9 cellular contexts compared by ENCODE assay signal in genomic region chr5:180208435-180209081, GRCh38. TPM values are rescaled to one million over a fixed set of nuclear protein-coding genes. Genes with fewer than 3 reads are reported as not detected.
DNase-seq lines count a peak whose midpoint lies in the region; ATAC-seq and TF ChIP-seq lines count a peak whose summit lies in the region.
"Had no signal": no experiment of that assay in that cellular context is flagged by ENCODE, and none has a peak within 500 bp of the region (broad histone marks: within the 10 kb centered on the region; RNA-seq: fewer than 3 reads in every experiment).

No MANE protein-coding gene starts in this region.

- peaks cover 3% of the 10 kb centered on the region for H3K79me1 ChIP-seq in neuronal stem cell (ENCODE audit: low read depth, low read length)

- H3K36me3 ChIP-seq in H7 (replicated peaks; ENCODE audit: control insufficient read depth, insufficient read depth, low read length) (no peaks in the 10 kb centered on the region; the same call in 1 of the 2 replicates), neuronal stem cell (replicated peaks in 1 of 2; ENCODE audit: control insufficient read depth in 2 of 2, insufficient read depth in 2 of 2, low read length in 2 of 2) (no peaks in the 10 kb centered on the region), MM.1S (replicated peaks; ENCODE audit: insufficient read depth, low read length) (no peaks in the 10 kb centered on the region)
- H3K36me3 ChIP-seq: neutrophil had no signal

- peak overlapping the region; percentile 33 for H2BK5ac ChIP-seq in neuronal stem cell (ENCODE audit: low read length)

- H2AFZ ChIP-seq in neuronal stem cell (ENCODE audit: low read length) (peak overlapping the region; percentile 88), MM.1S (ENCODE audit: low read length) (no peak overlapping the region)

- no peak overlapping the region for H2AK5ac ChIP-seq in neuronal stem cell (ENCODE audit: low read depth, low read length)

- ATAC-seq in GM21526 (IDR thresholded peaks at IDR 0.05; ENCODE audit: low FRiP score, unreplicated experiment): no peak

- no peak overlapping the region for H3K14ac ChIP-seq in neuronal stem cell (ENCODE audit: low read length)

- no peak overlapping the region for H4K91ac ChIP-seq in neuronal stem cell (ENCODE audit: low read depth, low read length, poor library complexity)

- H3K36me3 Mint-ChIP-seq in endothelial cell (ENCODE audit: low read depth, unreplicated experiment): peaks cover 4% of the 10 kb centered on the region

- DNase-seq in EL (peak; percentile 11), H7 (peak; percentile 93), SK-MEL-5 (ENCODE audit: low read depth, low spot score) (peak; percentile 5), endothelial cell (ENCODE audit: low spot score) (no peak), neuronal stem cell (ENCODE audit: low spot score) (peak; percentile 29), MM.1S (no peak)
- DNase-seq in effector CD8-positive, alpha-beta T cell (lab: John Stamatoyannopoulos, UW): no peak

- peaks cover 0 to 2% of the 10 kb centered on the region in 2 donors for H3K9me3 ChIP-seq in neuronal stem cell (replicated peaks in 1 of 2; ENCODE audit: control insufficient read depth in 2 of 2, insufficient read depth in 1 of 2, low read depth in 1 of 2, low read length in 2 of 2)
- H3K9me3 ChIP-seq in MM.1S (replicated peaks; ENCODE audit: insufficient read depth, low read length): no peaks in the 10 kb centered on the region
- H3K9me3 ChIP-seq: neutrophil had no signal

- no peak overlapping the region for H3K27ac Mint-ChIP-seq in endothelial cell (ENCODE audit: unreplicated experiment)

- H4K8ac ChIP-seq in neuronal stem cell (ENCODE audit: low read depth, low read length): no peak overlapping the region

- H3K4ac ChIP-seq in neuronal stem cell (ENCODE audit: low read length): no peak overlapping the region

- in situ Hi-C loops in SK-MEL-5 (cut with HindIII; ENCODE audit: low pct_unique_long_range_greater_than_20kb, low sequenced_read_pairs): no loop called here

- peaks cover 18% of the 10 kb centered on the region for H3K27me3 Mint-ChIP-seq in endothelial cell (ENCODE audit: unreplicated experiment)

- peak overlapping the region; percentile 70 for H2BK15ac ChIP-seq in neuronal stem cell (ENCODE audit: low read length)

- H3K4me3 ChIP-seq in H7 (ENCODE audit: insufficient read depth, low read depth, low read length): peak overlapping the region; percentile 46
- H3K4me3 ChIP-seq in neuronal stem cell (ENCODE audit: low read length in 2 of 2): peak overlapping the region; percentile 40 to 81
- no peak overlapping the region for H3K4me3 ChIP-seq in MM.1S (ENCODE audit: low read length)

- WGBS in neuronal stem cell (ENCODE audit: extremely low coverage in 2 of 2, insufficient read length in 2 of 2, insufficient replicate concordance in 1 of 2), 2 donors: no CpG with 5 or more reads among the region's 65 CpGs

- no peaks in the 10 kb centered on the region for H3K9me3 Mint-ChIP-seq in endothelial cell (ENCODE audit: unreplicated experiment)

- peak overlapping the region; percentile 92 for H3K4me2 ChIP-seq in neuronal stem cell (ENCODE audit: insufficient read depth, low read length, poor library complexity, severe bottlenecking)
- no peak overlapping the region for H3K4me2 ChIP-seq in MM.1S (ENCODE audit: low read depth, low read length)

- H3K4me1 Mint-ChIP-seq in endothelial cell (ENCODE audit: unreplicated experiment): peaks cover 6% of the 10 kb centered on the region

- no peak for TF ChIP-seq CTCF in endothelial cell (IDR thresholded peaks at IDR 0.05; ENCODE audit: unreplicated experiment)
- no peak for TF ChIP-seq CTCF in MM.1S (IDR thresholded peaks at IDR 0.05; ENCODE audit: low read length)

- H3K4me1 ChIP-seq in neuronal stem cell (ENCODE audit: control insufficient read depth in 2 of 2, insufficient read depth in 1 of 2, low read depth in 1 of 2, low read length in 2 of 2) (peaks cover 0 to 8% of the 10 kb centered on the region in 2 donors), MM.1S (ENCODE audit: low read length) (no peaks in the 10 kb centered on the region)

- H2BK120ac ChIP-seq in neuronal stem cell (ENCODE audit: low read depth, low read length): no peak overlapping the region

- no peaks in the 10 kb centered on the region for H3F3A ChIP-seq in MM.1S (ENCODE audit: insufficient read depth, low read length)

- no peaks in the 10 kb centered on the region for H4K20me1 ChIP-seq in MM.1S (ENCODE audit: insufficient read depth, low read length)

- H3K27ac ChIP-seq in neuronal stem cell (replicated peaks; ENCODE audit: low read length) (no peak overlapping the region), MM.1S (ENCODE audit: low read length) (no peak overlapping the region)
- H3K27ac ChIP-seq: neutrophil had no signal

- H3K23ac ChIP-seq in neuronal stem cell (ENCODE audit: low read depth, low read length, poor library complexity): peak overlapping the region; percentile 90

- H3K9me2 ChIP-seq in MM.1S (replicated peaks; ENCODE audit: insufficient read depth, low read length): no peaks in the 10 kb centered on the region

- H3K27me3 ChIP-seq in H7 (ENCODE audit: control insufficient read depth, insufficient read depth, low read length): peaks cover 16% of the 10 kb centered on the region
- peaks cover 0 to 28% (median 16%) of the 10 kb centered on the region in 3 experiments for H3K27me3 ChIP-seq in neuronal stem cell (ENCODE audit: control insufficient read depth in 3 of 3, insufficient read depth in 3 of 3, low read depth in 1 of 3, low read length in 3 of 3)
- no peaks in the 10 kb centered on the region for H3K27me3 ChIP-seq in MM.1S (replicated peaks; ENCODE audit: insufficient read depth, low read length)

- no peak overlapping the region for H2BK12ac ChIP-seq in neuronal stem cell (ENCODE audit: low read length)

- no peaks in the 10 kb centered on the region for H3K79me2 ChIP-seq in MM.1S (ENCODE audit: low read length)

- H3K9ac ChIP-seq in neuronal stem cell (ENCODE audit: low read depth, low read length, poor library complexity) (peak overlapping the region; percentile 80), MM.1S (ENCODE audit: low read length) (no peak overlapping the region)

- peak overlapping the region; percentile 77 for H3K4me3 Mint-ChIP-seq in endothelial cell (ENCODE audit: unreplicated experiment)

- peak overlapping the region; percentile 86 for H3K18ac ChIP-seq in neuronal stem cell (ENCODE audit: low read length)

RNA-seq across cellular contexts. Expression of gene RASGEF1C, which starts 0.5 kb away (rescaled TPM):
- 0.78 and 1.4 TPM in 2 replicates for total RNA-seq in H7 (2014; rRNA removed; shearing (Covaris generic))
- 0.13 and 0.40 TPM in 2 replicates for total RNA-seq in SK-MEL-5 (2014; rRNA removed; shearing (Covaris generic))
- 0.33 and 0.45 TPM in 2 replicates for polyA plus RNA-seq in SK-MEL-5 (2015; cell fraction: cytosol; rRNA removed)
- not detected in 2 replicates for polyA plus RNA-seq in SK-MEL-5 (2015; cell fraction: nucleus; rRNA removed)
- 0.64 TPM for total RNA-seq in endothelial cell (ENCODE audit: unreplicated experiment)
- polyA plus RNA-seq in neuronal stem cell (2013, experiment 1 of 2): 1.6 TPM
- 1.2 TPM for polyA plus RNA-seq in neuronal stem cell (2013, experiment 2 of 2)

Comparison
In these comparisons a context has a peak if more than half of its experiments do, and no peak if none do; other contexts are left out.
1. DNase-seq: peak in EL (single experiment), H7 (single experiment), SK-MEL-5 (single experiment) and neuronal stem cell (single experiment); none in endothelial cell (single experiment), effector CD8-positive, alpha-beta T cell (single experiment) and MM.1S (single experiment).